Comparison of ENCODE assay signal across 25 cellular contexts in the genomic region with DNA sequence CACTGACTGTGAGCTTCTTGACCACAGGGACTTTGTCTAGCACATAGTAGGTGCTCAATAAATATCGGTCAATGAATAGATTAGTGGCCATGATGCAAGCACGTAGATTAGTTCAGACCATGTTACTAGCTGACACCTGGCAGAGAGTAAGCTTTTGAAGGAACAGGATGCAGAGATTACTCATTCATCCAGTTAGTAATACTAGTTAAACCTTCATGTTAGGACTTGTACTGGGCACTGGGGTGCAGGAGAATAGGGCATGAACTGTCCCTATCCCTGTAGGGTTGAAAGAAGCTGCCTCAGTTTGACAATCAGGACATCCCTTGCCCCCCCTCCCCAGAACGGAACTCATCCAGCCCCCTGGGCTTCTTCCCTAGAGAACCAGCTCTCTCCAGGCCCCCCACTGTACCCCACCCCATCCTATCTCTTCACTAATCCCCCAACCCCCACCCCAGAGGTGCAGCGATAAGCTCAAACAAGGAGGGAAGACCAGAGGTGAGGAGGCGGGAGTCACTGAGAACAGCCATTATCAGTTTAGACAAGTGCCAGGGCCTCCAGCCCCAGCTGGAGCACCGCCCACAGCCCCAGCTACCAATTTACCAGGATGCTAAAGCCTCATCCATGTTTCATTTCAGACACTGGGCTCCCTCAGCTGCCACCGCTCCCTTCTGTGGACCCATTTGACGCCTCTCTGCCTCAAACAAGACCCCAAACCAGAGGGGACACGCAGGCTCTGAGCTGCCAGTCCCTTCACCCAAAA.
DNase-seq lines count a peak whose midpoint lies in the region; ATAC-seq, FAIRE-seq and TF ChIP-seq lines count a peak whose summit lies in the region.
"Had no signal": no experiment of that assay in that cellular context is flagged by ENCODE, and none has a peak within 500 bp of the region (broad histone marks: within the 10 kb centered on the region; RNA-seq: fewer than 3 reads in every experiment).

No MANE protein-coding gene starts in this region.

- WGBS in K562 (ENCODE audit: insufficient coverage, low coverage, missing lambda C conversion rate): 0% methylated on average over 8 of the region's 9 CpGs

- POLR2A ChIA-PET in K562 (lab: Yijun Ruan, JAX): interaction anchor here (0.6 to 1.1 kb wide), 2 partner anchors 9 to 44 kb away, joined by 4 to 5 read pairs; no protein-coding TSS in a partner anchor

- H4K20me1 ChIP-seq in K562 (replicated peaks; ENCODE audit: control insufficient read depth, insufficient read depth, low read length) (peaks cover 8% of the 10 kb centered on the region; the same call in 1 of the 2 replicates), keratinocyte (ENCODE audit: control insufficient read depth, extremely low read depth, insufficient read depth, low read length) (no peaks in the 10 kb centered on the region)
- H4K20me1 ChIP-seq: BLaER1 had no signal

- H3K27ac ChIP-seq in K562 (ENCODE audit: extremely low read depth, low read depth, low read length) (no peak overlapping the region), keratinocyte (ENCODE audit: control insufficient read depth, insufficient read depth, low read length) (no peak overlapping the region)
- H3K27ac ChIP-seq: BLaER1, SJSA1 had no signal

- no TSS peak for BruUV-seq in K562 (replicated peaks; lab: Mats Ljungman, UMichigan)

- no peaks in the 10 kb centered on the region for H3K9me1 ChIP-seq in K562 (ENCODE audit: control insufficient read depth, insufficient read depth, low read length)
- no peaks in the 10 kb centered on the region for H3K9me1 ChIP-seq in keratinocyte (ENCODE audit: control insufficient read depth, extremely low read depth, insufficient read depth, low read length)

- H3K4me3 ChIP-seq in BE2C (ENCODE audit: low read depth, low read length): no peak overlapping the region
- H3K4me3 ChIP-seq in K562: no peak overlapping the region
- H3K4me3 ChIP-seq in keratinocyte (ENCODE audit: control insufficient read depth in 2 of 3, extremely low read depth in 1 of 3, insufficient read depth in 2 of 3, low read depth in 1 of 3, low read length in 3 of 3): no peak overlapping the region
- H3K4me3 ChIP-seq: BLaER1, SJSA1 had no signal

- H3K9ac ChIP-seq in K562 (ENCODE audit: insufficient read depth in 1 of 2, low read depth in 2 of 2, low read length in 2 of 2): no peak overlapping the region
- no peak overlapping the region for H3K9ac ChIP-seq in keratinocyte (ENCODE audit: control insufficient read depth, extremely low read depth, insufficient read depth, low read length)
- H3K9ac ChIP-seq: BLaER1 had no signal

- H3K27me3 ChIP-seq in BE2C: no peaks in the 10 kb centered on the region
- peaks cover 2 to 24% of the 10 kb centered on the region in 2 experiments for H3K27me3 ChIP-seq in K562 (ENCODE audit: control insufficient read depth in 2 of 2, insufficient read depth in 2 of 2, low read length in 2 of 2)
- H3K27me3 ChIP-seq in keratinocyte (ENCODE audit: control insufficient read depth, extremely low read depth, insufficient read depth, low read length): peaks cover 14% of the 10 kb centered on the region

- no peak for TF ChIP-seq RAD21 in K562 (CRISPR knock-in tag; conservative IDR thresholded peaks at IDR 0.05 in 1 of 2, IDR thresholded peaks at IDR 0.05 in 1 of 2)

- no peaks in the 10 kb centered on the region for H3K36me3 ChIP-seq in BE2C
- no peaks in the 10 kb centered on the region for H3K36me3 ChIP-seq in K562 (ENCODE audit: control insufficient read depth, insufficient read depth, low read length)
- H3K36me3 ChIP-seq in keratinocyte (ENCODE audit: control insufficient read depth in 2 of 2, extremely low read depth in 1 of 2, insufficient read depth in 2 of 2, low read length in 2 of 2): no peaks in the 10 kb centered on the region
- H3K36me3 ChIP-seq: BLaER1, SJSA1 had no signal

- no peaks in the 10 kb centered on the region for H3K9me3 ChIP-seq in BE2C
- H3K9me3 ChIP-seq in K562 (replicated peaks; ENCODE audit: control insufficient read depth, insufficient read depth, low read depth, low read length): no peaks in the 10 kb centered on the region
- no peaks in the 10 kb centered on the region for H3K9me3 ChIP-seq in keratinocyte (ENCODE audit: control insufficient read depth, low read depth, low read length)
- H3K9me3 ChIP-seq: BLaER1, SJSA1 had no signal

- no peaks in the 10 kb centered on the region for H3K79me2 ChIP-seq in K562 (ENCODE audit: control insufficient read depth, insufficient read depth, low read length)
- H3K79me2 ChIP-seq in keratinocyte (ENCODE audit: control insufficient read depth, insufficient read depth, low read length): no peaks in the 10 kb centered on the region

- peaks cover 9% of the 10 kb centered on the region for H3K4me1 ChIP-seq in BE2C
- peaks cover 0 to 14% of the 10 kb centered on the region in 2 experiments; a peak in 3 of 5 replicates for H3K4me1 ChIP-seq in K562 (replicated peaks in 1 of 2; ENCODE audit: control insufficient read depth in 2 of 2, insufficient read depth in 2 of 2, low read length in 2 of 2)
- peaks cover 14% of the 10 kb centered on the region for H3K4me1 ChIP-seq in keratinocyte (ENCODE audit: control insufficient read depth, extremely low read depth, insufficient read depth, low read length)
- H3K4me1 ChIP-seq: SJSA1 had no signal

- dilution Hi-C loops in keratinocyte (cut with MboI; ENCODE audit: extremely low pct_ligation_motif_present, low sequenced_read_pairs): no loop called here

- no peak overlapping the region for H3K4me2 ChIP-seq in K562 (ENCODE audit: insufficient read depth, low read length)
- H3K4me2 ChIP-seq in keratinocyte (ENCODE audit: control insufficient read depth, extremely low read depth, insufficient read depth, low read depth, low read length): peak overlapping the region; percentile 7
- H3K4me2 ChIP-seq: BLaER1 had no signal

- intact Hi-C loops in K562 (cut with micrococcal nuclease): no loop called here

- H2AFZ ChIP-seq in K562 (ENCODE audit: low read depth, low read length): no peak overlapping the region
- no peak overlapping the region for H2AFZ ChIP-seq in keratinocyte (ENCODE audit: control insufficient read depth, low read length)

- in situ Hi-C loops in K562 (cut with MboI): no loop called here

- TF ChIP-seq POLR2A in K562 (conservative IDR thresholded peaks at IDR 0.05): no peak

- no peak for TF ChIP-seq EP300 in K562 (IDR thresholded peaks at IDR 0.05; ENCODE audit: low read length)

- CTCF ChIA-PET in K562 (lab: Yijun Ruan, JAX; ENCODE audit: low intra/inter-chr PET ratio): no interaction called here

- DNase-seq in BE2C (peak; percentile 26), NCI-H2227 treated with DMSO at 0.1 percent for 48 hours (lab: John Stamatoyannopoulos, UW) (peak; percentile 18), K562 (ENCODE audit: extremely low read depth in 1 of 4, low spot score in 3 of 4) (no peak), keratinocyte (ENCODE audit: low read depth, low spot score) (peak; percentile 11), NCI-H510A (lab: John Stamatoyannopoulos, UW) (no peak), NOMO-1 (lab: John Stamatoyannopoulos, UW; ENCODE audit: unreplicated experiment in 2 of 2) (no peak)
- DNase-seq: CD4-positive, CD25-positive, alpha-beta regulatory T cell; DMS153; DND-41; KBM-7; MM.1S; NCI-H1417 treated with DMSO at 0.1 percent for 48 hours; NCI-H1694 treated with DMSO at 0.1 percent for 48 hours; NCI-H2081; NCI-H345; NCI-H524; OCI-M1; Right ventricle myocardium superior; T-cell had no signal

- ATAC-seq in K562 (no peak), HG03025 (IDR thresholded peaks at IDR 0.05; ENCODE audit: low FRiP score, unreplicated experiment) (no peak)
- ATAC-seq: HCT116, T-cell had no signal

- TF ChIP-seq CTCF in BE2C (IDR thresholded peaks at IDR 0.05; ENCODE audit: low read depth, low read length) (no peak), K562 (IDR thresholded peaks at IDR 0.05 in 2 of 3, conservative IDR thresholded peaks at IDR 0.05 in 1 of 3; ENCODE audit: insufficient read depth in 2 of 3, low read depth in 1 of 3, low read length in 3 of 3) (no peak), keratinocyte (optimal IDR thresholded peaks at IDR 0.05 in 1 of 3, IDR thresholded peaks at IDR 0.05 in 1 of 3, conservative IDR thresholded peaks at IDR 0.05 in 1 of 3; ENCODE audit: extremely low read depth in 1 of 3, insufficient read depth in 2 of 3, low read length in 3 of 3) (no peak)

- FAIRE-seq in K562 (lab: Jason Lieb, UNC): no peak
- FAIRE-seq in keratinocyte (lab: Jason Lieb, UNC): peak; percentile 96
- FAIRE-seq: GM12892, HTR-8/SVneo had no signal

TF ChIP-seq in K562, 482 proteins besides CTCF, POLR2A, EP300 and RAD21:
- TF ChIP-seq, protein P1, sequence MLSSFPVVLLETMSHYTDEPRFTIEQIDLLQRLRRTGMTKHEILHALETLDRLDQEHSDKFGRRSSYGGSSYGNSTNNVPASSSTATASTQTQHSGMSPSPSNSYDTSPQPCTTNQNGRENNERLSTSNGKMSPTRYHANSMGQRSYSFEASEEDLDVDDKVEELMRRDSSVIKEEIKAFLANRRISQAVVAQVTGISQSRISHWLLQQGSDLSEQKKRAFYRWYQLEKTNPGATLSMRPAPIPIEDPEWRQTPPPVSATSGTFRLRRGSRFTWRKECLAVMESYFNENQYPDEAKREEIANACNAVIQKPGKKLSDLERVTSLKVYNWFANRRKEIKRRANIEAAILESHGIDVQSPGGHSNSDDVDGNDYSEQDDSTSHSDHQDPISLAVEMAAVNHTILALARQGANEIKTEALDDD (IDR thresholded peaks at IDR 0.05): peak; percentile 72
- peak; percentile 75 for TF ChIP-seq ZKSCAN1 (IDR thresholded peaks at IDR 0.05; ENCODE audit: low read depth, low read length)
- TF ChIP-seq YBX1 (IDR thresholded peaks at IDR 0.05): no peak

Comparison
In these comparisons a context has a peak if more than half of its experiments do, and no peak if none do; other contexts are left out.
1. DNase-seq: peak in BE2C (single experiment), NCI-H2227 treated with DMSO at 0.1 percent for 48 hours (single experiment) and keratinocyte (single experiment); none in K562 (0 of 4), NCI-H510A (single experiment) and NOMO-1 (0 of 2).